20 cellular contexts compared by ENCODE assay signal in genomic region chr4:167028976-167029375, GRCh38.
"Had no signal": no experiment of that assay in that cellular context is flagged by ENCODE, and none has a peak within 500 bp of the region (broad histone marks: within the 10 kb centered on the region; RNA-seq: fewer than 3 reads in every experiment).

No MANE protein-coding gene starts in this region.

- H3K4me3 Mint-ChIP-seq: naive thymus-derived CD8-positive, alpha-beta T cell; nephron progenitor cell; stimulated activated naive B cell treated with anti-CD40 and anti-IgM and Interleukin-4, amounts not matched to agents 10 μg/mL and 1 μg/mL and 100 μg/mL, for 72 hours; stimulated activated naive CD8-positive, alpha-beta T cell treated with anti-CD3 and anti-CD28 coated beads, Interleukin-15, Interleukin-2, amounts not matched to agents 100 ng/mL and 50 ng/mL, for 24 hours had no signal

- DNase-seq: dorsolateral prefrontal cortex; effector CD4-positive, alpha-beta T cell; heart left ventricle; left cardiac atrium; left ventricle myocardium inferior; lower lobe of right lung; naive thymus-derived CD8-positive, alpha-beta T cell; nephron progenitor cell; nucleus accumbens; sigmoid colon; stimulated activated CD4-positive, alpha-beta T cell treated with anti-CD3 and anti-CD28 coated beads, Interleukin-2, amount 100 ng/mL, for 24 hours; stimulated activated naive B cell treated with anti-CD40 and anti-IgM and Interleukin-4, amounts not matched to agents 10 μg/mL and 1 μg/mL and 100 μg/mL, for 72 hours; upper lobe of left lung; uterus had no signal

- H3K27me3 ChIP-seq: dorsolateral prefrontal cortex, heart left ventricle, hepatocyte, right atrium auricular region, sigmoid colon, tibial nerve, upper lobe of left lung, uterus had no signal

- H3K9me3 ChIP-seq: heart left ventricle, left ventricle myocardium inferior, lower lobe of right lung, prostate gland, right atrium auricular region, sigmoid colon, thoracic aorta, tibial nerve, upper lobe of left lung, uterus had no signal

- H3K36me3 ChIP-seq: heart left ventricle, left ventricle myocardium inferior, lower lobe of right lung, prostate gland, right atrium auricular region, sigmoid colon, thoracic aorta, tibial nerve, upper lobe of left lung, uterus had no signal

- H3K27ac ChIP-seq: dorsolateral prefrontal cortex, heart left ventricle, hepatocyte, left ventricle myocardium inferior, lower lobe of right lung, prostate gland, right atrium auricular region, sigmoid colon, thoracic aorta, tibial nerve, upper lobe of left lung, uterus had no signal

- H3K27me3 Mint-ChIP-seq: naive thymus-derived CD8-positive, alpha-beta T cell; stimulated activated naive B cell treated with anti-CD40 and anti-IgM and Interleukin-4, amounts not matched to agents 10 μg/mL and 1 μg/mL and 100 μg/mL, for 72 hours; stimulated activated naive CD8-positive, alpha-beta T cell treated with anti-CD3 and anti-CD28 coated beads, Interleukin-15, Interleukin-2, amounts not matched to agents 100 ng/mL and 50 ng/mL, for 24 hours had no signal

- H3K4me1 ChIP-seq: heart left ventricle, left ventricle myocardium inferior, lower lobe of right lung, prostate gland, right atrium auricular region, sigmoid colon, tibial nerve, upper lobe of left lung, uterus had no signal

- H3K9me3 Mint-ChIP-seq: nephron progenitor cell; stimulated activated naive B cell treated with anti-CD40 and anti-IgM and Interleukin-4, amounts not matched to agents 10 μg/mL and 1 μg/mL and 100 μg/mL, for 72 hours; stimulated activated naive CD8-positive, alpha-beta T cell treated with anti-CD3 and anti-CD28 coated beads, Interleukin-15, Interleukin-2, amounts not matched to agents 100 ng/mL and 50 ng/mL, for 24 hours had no signal

- ATAC-seq: heart left ventricle; left cardiac atrium; lower lobe of right lung; naive thymus-derived CD8-positive, alpha-beta T cell; stimulated activated naive B cell treated with anti-CD40 and anti-IgM and Interleukin-4, amounts not matched to agents 10 μg/mL and 1 μg/mL and 100 μg/mL, for 72 hours had no signal

- H3K4me3 ChIP-seq: dorsolateral prefrontal cortex, heart left ventricle, hepatocyte, left ventricle myocardium inferior, lower lobe of right lung, prostate gland, right atrium auricular region, sigmoid colon, thoracic aorta, tibial nerve, upper lobe of left lung, uterus had no signal

- H3K36me3 Mint-ChIP-seq: naive thymus-derived CD8-positive, alpha-beta T cell; stimulated activated naive B cell treated with anti-CD40 and anti-IgM and Interleukin-4, amounts not matched to agents 10 μg/mL and 1 μg/mL and 100 μg/mL, for 72 hours had no signal

- H3K4me1 Mint-ChIP-seq: naive thymus-derived CD8-positive, alpha-beta T cell; nephron progenitor cell; stimulated activated naive B cell treated with anti-CD40 and anti-IgM and Interleukin-4, amounts not matched to agents 10 μg/mL and 1 μg/mL and 100 μg/mL, for 72 hours had no signal
